In genomic region chr3:194485876-194486539, GRCh38 we compare ENCODE assay signal across 8 cellular contexts.
DNase-seq lines count a peak whose midpoint lies in the region; ATAC-seq and TF ChIP-seq lines count a peak whose summit lies in the region.

No MANE protein-coding gene starts in this region.

- H3K4me3 ChIP-seq in astrocyte of the spinal cord (ENCODE audit: low read depth, low read length) (peak overlapping the region; percentile 82), iPS-15b (ENCODE audit: low read depth, low read length) (peak overlapping the region; percentile 87)

- peaks cover 5% of the 10 kb centered on the region for H3K27me3 ChIP-seq in iPS-15b (ENCODE audit: control insufficient read depth, insufficient read depth, low read length)

- no peaks in the 10 kb centered on the region for H3K36me3 ChIP-seq in iPS-15b (ENCODE audit: control insufficient read depth, insufficient read depth, low read length)

- ATAC-seq in HG03064 (IDR thresholded peaks at IDR 0.05; ENCODE audit: low read depth, unreplicated experiment) = peak; percentile 12

- peak; percentile 11 for TF ChIP-seq CTCF in astrocyte of the spinal cord (IDR thresholded peaks at IDR 0.05; ENCODE audit: low read depth, low read length)

- H3K4me1 ChIP-seq in iPS-15b (ENCODE audit: control insufficient read depth, insufficient read depth, low read length) = peaks cover 3% of the 10 kb centered on the region

- DNase-seq in DMS53 (lab: John Stamatoyannopoulos, UW) (peak; percentile 48), DMS53 treated with DMSO at 0.1 percent for 48 hours (lab: John Stamatoyannopoulos, UW; ENCODE audit: unreplicated experiment) (no peak), T-helper 2 cell (peak; percentile 38 to 54 (median 47)), astrocyte of the spinal cord (ENCODE audit: low read depth, low spot score) (no peak), NCI-H1930 (lab: John Stamatoyannopoulos, UW) (no peak)
- DNase-seq in stimulated activated CD4-positive, alpha-beta T cell treated with anti-CD3 and anti-CD28 coated beads, Interleukin-12 subunit alpha, Interleukin-12 subunit beta, amount 100 ng/mL, for 24 hours (ENCODE audit: low read depth in 2 of 2) = peak; percentile 18 to 44

- no peaks in the 10 kb centered on the region for H3K9me3 ChIP-seq in iPS-15b (ENCODE audit: control insufficient read depth, insufficient read depth, low read length)

- H3K9ac ChIP-seq in iPS-15b (ENCODE audit: low read depth, low read length) = peak overlapping the region; percentile 66

- in situ Hi-C loops in astrocyte of the spinal cord (cut with HindIII; ENCODE audit: low sequenced_read_pairs) = no loop called here

Comparison
In these comparisons a context has a peak if more than half of its experiments do, and no peak if none do; other contexts are left out.
1. DNase-seq: peak in DMS53 (single experiment), T-helper 2 cell (5 of 5) and stimulated activated CD4-positive, alpha-beta T cell treated with anti-CD3 and anti-CD28 coated beads, Interleukin-12 subunit alpha, Interleukin-12 subunit beta, amount 100 ng/mL, for 24 hours (2 of 2); none in DMS53 treated with DMSO at 0.1 percent for 48 hours (single experiment), astrocyte of the spinal cord (single experiment) and NCI-H1930 (0 of 2).